ENCODE assay signal across 8 cellular contexts in genomic region chr16:56424404-56424765, GRCh38. TPM values are rescaled to one million over a fixed set of nuclear protein-coding genes. Genes with fewer than 3 reads are reported as not detected.
DNase-seq lines count a peak whose midpoint lies in the region; ATAC-seq, FAIRE-seq and TF ChIP-seq lines count a peak whose summit lies in the region.

No MANE protein-coding gene starts in this region.

- DNase-seq in HL-60 (ENCODE audit: low read depth in 1 of 2, low spot score in 1 of 2) (no peak), K562 (ENCODE audit: extremely low read depth in 1 of 4, low spot score in 3 of 4) (no peak), left kidney (ENCODE audit: low read depth, low spot score) (peak; percentile 62), substantia nigra (lab: John Stamatoyannopoulos, UW) (peak in 5 of 49 donors; percentile 14 to 56 (median 35)), AML-193 (lab: John Stamatoyannopoulos, UW) (no peak), HUDEP-2 (lab: John Stamatoyannopoulos, UW; ENCODE audit: unreplicated experiment in 76 of 76) (no peak)

- no peak for TF ChIP-seq RAD21 in K562 (CRISPR knock-in tag; conservative IDR thresholded peaks at IDR 0.05 in 1 of 2, IDR thresholded peaks at IDR 0.05 in 1 of 2)

- intact Hi-C loops in K562 (cut with micrococcal nuclease) = loop anchor here (2.0 kb wide), 1 partner anchor 68 kb away; no protein-coding TSS in a partner anchor

- TF ChIP-seq POLR2A in K562 (conservative IDR thresholded peaks at IDR 0.05) = no peak

- H2AFZ ChIP-seq in K562 (ENCODE audit: low read depth, low read length) = peak overlapping the region; percentile 23; the same call in 1 of the 2 replicates

- no peaks in the 10 kb centered on the region for H3K9me1 ChIP-seq in K562 (ENCODE audit: control insufficient read depth, insufficient read depth, low read length)

- peak overlapping the region; percentile 72 for H3K27ac ChIP-seq in 22Rv1
- H3K27ac ChIP-seq in HL-60 (replicated peaks) = no peak overlapping the region
- H3K27ac ChIP-seq in K562 (ENCODE audit: extremely low read depth, low read depth, low read length) = peak overlapping the region; percentile 85
- H3K27ac ChIP-seq in substantia nigra (ENCODE audit: low read depth, low read length, poor library complexity, severe bottlenecking) = peak overlapping the region; percentile 80

- POLR2A ChIA-PET in K562 (lab: Yijun Ruan, JAX) = interaction anchor here (0.7 to 2.1 kb wide), 3 partner anchors 10 to 134 kb away, joined by 3 to 6 read pairs (median 5); partner anchors contain the start of genes NUDT21 and OGFOD1

- peak overlapping the region; percentile 70 to 94 for H3K9ac ChIP-seq in K562 (ENCODE audit: insufficient read depth in 1 of 2, low read depth in 2 of 2, low read length in 2 of 2)

- no peaks in the 10 kb centered on the region for H3K9me3 ChIP-seq in K562 (replicated peaks; ENCODE audit: control insufficient read depth, insufficient read depth, low read depth, low read length)

- TF ChIP-seq CTCF in 22Rv1 (IDR thresholded peaks at IDR 0.05) = no peak
- no peak for TF ChIP-seq CTCF in HL-60 (IDR thresholded peaks at IDR 0.05; ENCODE audit: insufficient read depth, low read length)
- no peak for TF ChIP-seq CTCF in K562 (IDR thresholded peaks at IDR 0.05 in 2 of 3, conservative IDR thresholded peaks at IDR 0.05 in 1 of 3; ENCODE audit: insufficient read depth in 2 of 3, low read depth in 1 of 3, low read length in 3 of 3)

- H3K4me3 ChIP-seq in HL-60 (replicated peaks; ENCODE audit: insufficient read depth, low read length) = peak overlapping the region; percentile 49
- H3K4me3 ChIP-seq in K562 = peak overlapping the region; percentile 90

- H3K27me3 ChIP-seq in HL-60 (ENCODE audit: insufficient read depth, poor library complexity, severe bottlenecking) = no peaks in the 10 kb centered on the region
- no peaks in the 10 kb centered on the region for H3K27me3 ChIP-seq in K562 (ENCODE audit: control insufficient read depth in 2 of 2, insufficient read depth in 2 of 2, low read length in 2 of 2)

- H3K4me1 ChIP-seq in K562 (replicated peaks in 1 of 2; ENCODE audit: control insufficient read depth in 2 of 2, insufficient read depth in 2 of 2, low read length in 2 of 2) = peaks cover 23 to 44% of the 10 kb centered on the region in 2 experiments

- in situ Hi-C loops in K562 (cut with MboI) = no loop called here

- H3K79me2 ChIP-seq in K562 (ENCODE audit: control insufficient read depth, insufficient read depth, low read length) = peaks cover 57% of the 10 kb centered on the region

- peaks cover 10% of the 10 kb centered on the region; the same call in 2 of the 3 replicates for H3K36me3 ChIP-seq in K562 (ENCODE audit: control insufficient read depth, insufficient read depth, low read length)

- peak overlapping the region; percentile 79 for H3K4me2 ChIP-seq in K562 (ENCODE audit: insufficient read depth, low read length)

- CTCF ChIA-PET in K562 (lab: Yijun Ruan, JAX; ENCODE audit: low intra/inter-chr PET ratio) = no interaction called here

- FAIRE-seq in K562 (lab: Jason Lieb, UNC) = peak; percentile 6

- BruUV-seq in K562 (replicated peaks; lab: Mats Ljungman, UMichigan) = no TSS peak

- under 1% methylated on average over 9 of the region's 16 CpGs for WGBS in K562 (ENCODE audit: insufficient coverage, low coverage, missing lambda C conversion rate)

- ATAC-seq in K562 (no peak), HG03342 (IDR thresholded peaks at IDR 0.05; ENCODE audit: unreplicated experiment) (no peak)

- H4K20me1 ChIP-seq in K562 (replicated peaks; ENCODE audit: control insufficient read depth, insufficient read depth, low read length) = peaks cover 12% of the 10 kb centered on the region; the same call in 1 of the 2 replicates

- no peak for TF ChIP-seq EP300 in K562 (IDR thresholded peaks at IDR 0.05; ENCODE audit: low read length)

TF ChIP-seq in K562, 482 proteins besides CTCF, POLR2A, EP300 and RAD21:
- TF ChIP-seq NKRF (IDR thresholded peaks at IDR 0.05; ENCODE audit: borderline replicate concordance) (0 out of 2 replicates have a peak, but pooled peaks have one; percentile 3), ZNF75A (CRISPR knock-in tag; IDR thresholded peaks at IDR 0.05) (0 out of 2 replicates have a peak, but pooled peaks have one; percentile 55), ZNF274 (IDR thresholded peaks at IDR 0.05; ENCODE audit: borderline replicate concordance, low read depth, low read length) (no peak)

RNA-seq across cellular contexts. Expression of gene AMFR, which starts 1.0 kb away (rescaled TPM):
- total RNA-seq in K562 (2011; cell fraction: chromatin; rRNA removed; ENCODE audit: low replicate concordance) = 260 and 308 TPM in 2 replicates
- 392 and 441 TPM in 2 replicates for total RNA-seq in K562 (2011; cell fraction: nucleolus; rRNA removed)
- total RNA-seq in K562 (2011; cell fraction: nucleoplasm; rRNA removed) = 458 and 539 TPM in 2 replicates
- total RNA-seq in K562 (2014; rRNA removed) (99.9 and 121 TPM in 2 replicates), K562 (2014; rRNA removed; fragmentation: Illumina TruSeq; extraction: Trizol) (70.4 and 72.1 TPM in 2 replicates), K562 (2015; rRNA removed; fragmentation: Illumina TruSeq; extraction: Trizol) (57.0 and 61.0 TPM in 2 replicates), K562 (2021) (102 and 113 TPM in 2 replicates)
- polyA plus RNA-seq in K562 (2011; rRNA removed) (58.4 and 62.2 TPM in 2 replicates), K562 (2014; fragmentation: Illumina TruSeq; extraction: Trizol) (50.6 and 51.7 TPM in 2 replicates), K562 (2014; fragmentation: Nextera tagmentation; extraction: Ambion mirVana) (10 to 100 TPM; 15.6 to 27.3 TPM), K562 (2014; rRNA removed) (43.8 and 50.9 TPM in 2 replicates)
- polyA plus RNA-seq in K562 (2011; cell fraction: cytosol; rRNA removed) = 72.0 and 91.3 TPM in 2 replicates
- polyA plus RNA-seq in K562 (2011; cell fraction: nucleus; rRNA removed) = 67.5 and 105 TPM in 2 replicates
- polyA plus RNA-seq in K562 (2012) = 70.1 and 113 TPM in 2 replicates
- 122 and 186 TPM in 2 replicates for polyA minus RNA-seq in K562 (2011; rRNA and poly(A)+ RNA removed)
- 163 and 192 TPM in 2 replicates for polyA minus RNA-seq in K562 (2011; cell fraction: cytosol; rRNA and poly(A)+ RNA removed)
- polyA minus RNA-seq in K562 (2011; cell fraction: nucleus; rRNA and poly(A)+ RNA removed) = 84.7 and 112 TPM in 2 replicates

RNA-seq across cellular contexts. Expression of gene NUDT21, which starts 26.7 kb away (rescaled TPM):
- 51.6 and 102 TPM in 2 replicates for total RNA-seq in K562 (2011; cell fraction: chromatin; rRNA removed; ENCODE audit: low replicate concordance)
- 53.4 and 64.7 TPM in 2 replicates for total RNA-seq in K562 (2011; cell fraction: nucleolus; rRNA removed)
- total RNA-seq in K562 (2011; cell fraction: nucleoplasm; rRNA removed) = 48.0 and 83.7 TPM in 2 replicates
- total RNA-seq in K562 (2014; rRNA removed) (72.5 and 172 TPM in 2 replicates), K562 (2014; rRNA removed; fragmentation: Illumina TruSeq; extraction: Trizol) (123 and 159 TPM in 2 replicates), K562 (2015; rRNA removed; fragmentation: Illumina TruSeq; extraction: Trizol) (102 and 112 TPM in 2 replicates), K562 (2021) (200 and 218 TPM in 2 replicates)
- polyA plus RNA-seq in K562 (2011; rRNA removed) (142 and 160 TPM in 2 replicates), K562 (2014; fragmentation: Illumina TruSeq; extraction: Trizol) (121 and 146 TPM in 2 replicates), K562 (2014; fragmentation: Nextera tagmentation; extraction: Ambion mirVana) (100 to 1,000 TPM; 109 to 135 TPM), K562 (2014; rRNA removed) (62.4 and 69.4 TPM in 2 replicates)
- 73.9 and 107 TPM in 2 replicates for polyA plus RNA-seq in K562 (2011; cell fraction: cytosol; rRNA removed)
- 128 and 152 TPM in 2 replicates for polyA plus RNA-seq in K562 (2011; cell fraction: nucleus; rRNA removed)
- 139 and 178 TPM in 2 replicates for polyA plus RNA-seq in K562 (2012)
- 166 and 195 TPM in 2 replicates for polyA minus RNA-seq in K562 (2011; rRNA and poly(A)+ RNA removed)
- polyA minus RNA-seq in K562 (2011; cell fraction: cytosol; rRNA and poly(A)+ RNA removed) = 80.8 and 83.8 TPM in 2 replicates
- 64.9 and 78.0 TPM in 2 replicates for polyA minus RNA-seq in K562 (2011; cell fraction: nucleus; rRNA and poly(A)+ RNA removed)

RNA-seq across cellular contexts. Expression of gene OGFOD1, which starts 27.0 kb away (rescaled TPM):
- total RNA-seq in K562 (2011; cell fraction: chromatin; rRNA removed; ENCODE audit: low replicate concordance) = 58.2 and 95.4 TPM in 2 replicates
- total RNA-seq in K562 (2011; cell fraction: nucleolus; rRNA removed) = 32.0 and 35.3 TPM in 2 replicates
- total RNA-seq in K562 (2011; cell fraction: nucleoplasm; rRNA removed) = 73.5 and 93.4 TPM in 2 replicates
- total RNA-seq in K562 (2014; rRNA removed) = 107 and 123 TPM in 2 replicates
- total RNA-seq in K562 (2014; rRNA removed; fragmentation: Illumina TruSeq; extraction: Trizol) = 81.7 and 85.8 TPM in 2 replicates
- 56.4 and 62.3 TPM in 2 replicates for total RNA-seq in K562 (2015; rRNA removed; fragmentation: Illumina TruSeq; extraction: Trizol)
- 69.5 and 71.1 TPM in 2 replicates for total RNA-seq in K562 (2021)
- 66.3 and 73.1 TPM in 2 replicates for polyA plus RNA-seq in K562 (2011; rRNA removed)
- 20.5 and 41.8 TPM in 2 replicates for polyA plus RNA-seq in K562 (2011; cell fraction: cytosol; rRNA removed)
- 28.3 and 43.0 TPM in 2 replicates for polyA plus RNA-seq in K562 (2011; cell fraction: nucleus; rRNA removed)
- 73.2 and 85.8 TPM in 2 replicates for polyA plus RNA-seq in K562 (2012)
- 88.9 and 90.0 TPM in 2 replicates for polyA plus RNA-seq in K562 (2014; fragmentation: Illumina TruSeq; extraction: Trizol)
- 100 to 1,000 TPM in 1 of 2 experiments, 10 to 100 TPM in 1; 60.4 to 134 TPM for polyA plus RNA-seq in K562 (2014; fragmentation: Nextera tagmentation; extraction: Ambion mirVana)
- 88.4 and 101 TPM in 2 replicates for polyA plus RNA-seq in K562 (2014; rRNA removed)
- 83.7 and 89.0 TPM in 2 replicates for polyA minus RNA-seq in K562 (2011; rRNA and poly(A)+ RNA removed)
- polyA minus RNA-seq in K562 (2011; cell fraction: cytosol; rRNA and poly(A)+ RNA removed) = 36.7 and 51.5 TPM in 2 replicates
- polyA minus RNA-seq in K562 (2011; cell fraction: nucleus; rRNA and poly(A)+ RNA removed) = 30.0 and 42.9 TPM in 2 replicates
